In genomic region chr1:192342842-192343241, GRCh38 we compare ENCODE assay signal across 28 cellular contexts. TPM values are rescaled to one million over a fixed set of nuclear protein-coding genes. Genes with fewer than 3 reads are reported as not detected.
"Had no signal": no experiment of that assay in that cellular context is flagged by ENCODE, and none has a peak within 500 bp of the region (broad histone marks: within the 10 kb centered on the region; RNA-seq: fewer than 3 reads in every experiment).

No MANE protein-coding gene starts in this region.

- H3K27me3 ChIP-seq: ascending aorta, colonic mucosa, foreskin keratinocyte, right atrium auricular region, vagina had no signal

- H3K4me3 Mint-ChIP-seq: activated naive CD4-positive, alpha-beta T cell treated with anti-CD3 and anti-CD28 coated beads, Interleukin-2, amount 50 U/mL, for 24 hours; central memory CD8-positive, alpha-beta T cell; nephron; stimulated activated naive CD8-positive, alpha-beta T cell treated with anti-CD3 and anti-CD28 coated beads, Interleukin-15, amount 100 ng/mL, for 72 hours had no signal

- H3K36me3 ChIP-seq: ascending aorta, colonic mucosa, right atrium auricular region, vagina had no signal

- H3K9me3 Mint-ChIP-seq: activated naive CD4-positive, alpha-beta T cell treated with anti-CD3 and anti-CD28 coated beads, Interleukin-2, amount 50 U/mL, for 24 hours; nephron had no signal

- FAIRE-seq: islet of Langerhans had no signal

- H3K9me3 ChIP-seq: ascending aorta, colonic mucosa, right atrium auricular region, vagina had no signal

- H3K4me1 ChIP-seq: ascending aorta, colonic mucosa, foreskin keratinocyte, right atrium auricular region, vagina had no signal

- DNase-seq: activated CD4-positive, alpha-beta T cell treated with anti-CD3 and anti-CD28 coated beads, Interleukin-2, amount 50 U/mL, for 1 hour; activated CD4-positive, CD25-positive, alpha-beta regulatory T cell treated with anti-CD3 and anti-CD28 coated beads, Interleukin-2, amount 50 U/mL, for 72 hours; activated CD8-positive, alpha-beta memory T cell treated with anti-CD3 and anti-CD28 coated beads for 24 hours; activated CD8-positive, alpha-beta memory T cell treated with anti-CD3 and anti-CD28 coated beads, Interleukin-2, amount 50 U/mL, for 48 hours; activated gamma-delta T cell; activated T-cell treated with anti-CD3 and anti-CD28 coated beads, Interleukin-2, amount 50 U/mL, for 48 hours; colonic mucosa; foreskin keratinocyte; glutamatergic neuron; hippocampal formation; left cardiac atrium; mesenchymal stem cell; occipital lobe; stimulated activated naive CD8-positive, alpha-beta T cell treated with anti-CD3 and anti-CD28 coated beads, Interleukin-15, amount 100 ng/mL, for 72 hours; trophoblast cell had no signal

- H3K36me3 Mint-ChIP-seq: activated naive CD4-positive, alpha-beta T cell treated with anti-CD3 and anti-CD28 coated beads, Interleukin-2, amount 50 U/mL, for 24 hours had no signal

- H3K27me3 Mint-ChIP-seq: activated naive CD4-positive, alpha-beta T cell treated with anti-CD3 and anti-CD28 coated beads, Interleukin-2, amount 50 U/mL, for 24 hours; central memory CD8-positive, alpha-beta T cell; progenitor cell of endocrine pancreas; stimulated activated naive CD8-positive, alpha-beta T cell treated with anti-CD3 and anti-CD28 coated beads, Interleukin-15, amount 100 ng/mL, for 72 hours had no signal

- H3K4me3 ChIP-seq: ascending aorta, colonic mucosa, right atrium auricular region, skin epidermis, vagina had no signal

- ATAC-seq: foreskin keratinocyte; left cardiac atrium; stimulated activated naive CD8-positive, alpha-beta T cell treated with anti-CD3 and anti-CD28 coated beads, Interleukin-15, amount 100 ng/mL, for 72 hours had no signal

- H3K27ac ChIP-seq: ascending aorta, colonic mucosa, foreskin keratinocyte, right atrium auricular region, skin epidermis, vagina had no signal

- H3K4me1 Mint-ChIP-seq: activated naive CD4-positive, alpha-beta T cell treated with anti-CD3 and anti-CD28 coated beads, Interleukin-2, amount 50 U/mL, for 24 hours; central memory CD8-positive, alpha-beta T cell; nephron; stimulated activated naive CD8-positive, alpha-beta T cell treated with anti-CD3 and anti-CD28 coated beads, Interleukin-15, amount 100 ng/mL, for 72 hours had no signal

- H3K27ac Mint-ChIP-seq: activated naive CD4-positive, alpha-beta T cell treated with anti-CD3 and anti-CD28 coated beads, Interleukin-2, amount 50 U/mL, for 24 hours; nephron; progenitor cell of endocrine pancreas; stimulated activated naive CD8-positive, alpha-beta T cell treated with anti-CD3 and anti-CD28 coated beads, Interleukin-15, amount 100 ng/mL, for 72 hours had no signal

RNA-seq across cellular contexts. Expression of gene RGS21, which starts 26.1 kb away (rescaled TPM):
- total RNA-seq: ascending aorta, colonic mucosa, epithelial cell of proximal tubule, fibroblast of lung, foreskin keratinocyte, left cardiac atrium, lower leg skin, occipital lobe, progenitor cell of endocrine pancreas, right atrium auricular region, vagina had no signal
- polyA plus RNA-seq: adipose tissue, fibroblast of lung, foreskin keratinocyte had no signal
